ENCODE assay signal across 8 cellular contexts in the genomic region with DNA sequence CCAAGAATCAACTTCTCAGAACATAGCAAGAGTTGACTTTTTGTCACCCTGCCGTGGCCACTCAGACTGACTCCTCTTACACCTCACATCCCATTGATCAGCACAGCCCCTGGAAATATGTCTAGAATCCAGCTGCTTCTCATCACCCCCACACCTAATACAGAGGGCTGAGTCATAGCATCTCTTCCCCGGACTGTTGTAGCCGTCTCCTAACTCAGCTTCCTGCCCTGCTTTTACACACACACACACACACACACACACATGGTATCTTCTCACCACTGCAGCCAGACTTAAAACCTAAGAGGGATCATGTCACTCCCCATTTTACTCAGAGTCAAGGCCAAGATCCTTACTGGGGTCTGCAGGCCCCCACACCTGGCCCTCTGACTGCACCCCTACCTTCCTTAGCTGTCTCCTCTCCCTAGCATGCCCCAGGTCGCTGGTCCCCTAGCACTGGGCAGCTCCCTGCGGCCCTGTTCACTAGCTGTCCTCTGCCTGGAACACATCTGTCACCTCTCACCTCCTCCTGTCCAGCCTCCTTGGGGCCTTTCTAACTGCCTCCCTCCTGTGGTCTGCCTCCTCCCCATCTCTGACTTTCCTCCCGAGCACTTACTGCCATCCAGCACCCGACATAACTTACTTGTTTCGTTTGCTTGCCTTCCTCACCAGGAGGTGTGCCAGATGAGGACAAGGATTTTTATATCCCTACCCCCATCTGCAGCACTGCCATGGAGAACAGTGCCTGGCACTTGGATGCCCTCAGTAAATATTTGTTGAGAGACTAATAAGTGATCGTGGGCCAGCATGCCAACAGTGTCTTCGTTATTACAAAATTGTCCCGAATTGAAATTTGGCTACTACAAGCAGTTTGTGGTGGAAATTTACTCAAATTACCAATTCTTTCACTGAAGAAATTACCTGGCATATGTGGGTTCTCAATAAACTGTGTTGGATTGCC.
DNase-seq lines count a peak whose midpoint lies in the region; ATAC-seq and TF ChIP-seq lines count a peak whose summit lies in the region.

No MANE protein-coding gene starts in this region.

- no peak for ATAC-seq in GM19463 (IDR thresholded peaks at IDR 0.05; ENCODE audit: unreplicated experiment)
- no peak for ATAC-seq in HG02571 (IDR thresholded peaks at IDR 0.05; ENCODE audit: unreplicated experiment)

- CTCF ChIA-PET in CD4-positive, alpha-beta memory T cell (lab: Charles Lee; ENCODE audit: partially characterized antibody) = interaction anchor here (0.7 to 2.0 kb wide), 8 partner anchors 10 to 376 kb away, joined by 3 to 8 read pairs (median 3); no protein-coding TSS in a partner anchor

- peak overlapping the region; percentile 67 to 92 (median 80) for H3K27ac Mint-ChIP-seq in CD4-positive, alpha-beta memory T cell
- no peak overlapping the region for H3K27ac Mint-ChIP-seq in nephron progenitor cell

- H3K4me3 ChIP-seq in CD4-positive, alpha-beta memory T cell (ENCODE audit: low read length in 2 of 2) = no peak overlapping the region
- no peak overlapping the region for H3K4me3 ChIP-seq in adipocyte (ENCODE audit: low read length)

- peak overlapping the region; percentile 18 to 86 (median 54) for H3K4me3 Mint-ChIP-seq in CD4-positive, alpha-beta memory T cell
- no peak overlapping the region for H3K4me3 Mint-ChIP-seq in nephron progenitor cell

- peaks cover 51% of the 10 kb centered on the region for H3K4me1 ChIP-seq in CD4-positive, alpha-beta memory T cell (ENCODE audit: insufficient read depth, low read length)
- H3K4me1 ChIP-seq in adipocyte (ENCODE audit: control insufficient read depth, insufficient read depth, low read length) = peaks cover 48% of the 10 kb centered on the region

- intact Hi-C loops in CD4-positive, alpha-beta memory T cell (cut with micrococcal nuclease) = loop anchor here (2.0 kb wide), 1 partner anchor 63 kb away; the partner anchor contains the start of gene BMAL1

- H3K36me3 Mint-ChIP-seq in CD4-positive, alpha-beta memory T cell = peaks cover 10 to 21% of the 10 kb centered on the region in 2 donors
- H3K36me3 Mint-ChIP-seq in nephron progenitor cell (ENCODE audit: low read depth) = no peaks in the 10 kb centered on the region

- TF ChIP-seq CTCF in nephron progenitor cell (IDR thresholded peaks at IDR 0.05) = no peak

- no peaks in the 10 kb centered on the region for H3K27me3 Mint-ChIP-seq in CD4-positive, alpha-beta memory T cell
- peaks cover 5% of the 10 kb centered on the region for H3K27me3 Mint-ChIP-seq in nephron progenitor cell (ENCODE audit: low read depth, poor library complexity)

- no peaks in the 10 kb centered on the region for H3K9me3 ChIP-seq in CD4-positive, alpha-beta memory T cell (ENCODE audit: control insufficient read depth in 1 of 2, low read length in 2 of 2)
- no peaks in the 10 kb centered on the region for H3K9me3 ChIP-seq in adipocyte (ENCODE audit: control insufficient read depth, low read length)

- DNase-seq in CD4-positive, alpha-beta memory T cell = peak; percentile 30 to 78 (median 52)
- DNase-seq in HT-29 (ENCODE audit: low spot score) (peak; percentile 49), adipocyte (ENCODE audit: low read depth) (peak; percentile 75), kidney tubule cell (ENCODE audit: low spot score) (peak; percentile 94), nephron progenitor cell (no peak), NCI-H82 (lab: John Stamatoyannopoulos, UW) (no peak)

- H3K36me3 ChIP-seq in CD4-positive, alpha-beta memory T cell (ENCODE audit: insufficient read depth, low read length) = no peaks in the 10 kb centered on the region
- peaks cover 9% of the 10 kb centered on the region for H3K36me3 ChIP-seq in adipocyte (ENCODE audit: control insufficient read depth, insufficient read depth, low read length, severe bottlenecking)

- H3K9me3 Mint-ChIP-seq in CD4-positive, alpha-beta memory T cell = no peaks in the 10 kb centered on the region
- no peaks in the 10 kb centered on the region for H3K9me3 Mint-ChIP-seq in nephron progenitor cell

- peak overlapping the region; percentile 82 for H3K9ac ChIP-seq in adipocyte (ENCODE audit: low read length)

- POLR2A ChIA-PET in CD4-positive, alpha-beta memory T cell (lab: Charles Lee; ENCODE audit: partially characterized antibody) = interaction anchor here (0.7 to 1.0 kb wide), 2 partner anchors 63 to 131 kb away, joined by 3 read pairs; no protein-coding TSS in a partner anchor

- peaks cover 49 to 85% (median 66%) of the 10 kb centered on the region in 4 donors for H3K4me1 Mint-ChIP-seq in CD4-positive, alpha-beta memory T cell
- peaks cover 9% of the 10 kb centered on the region for H3K4me1 Mint-ChIP-seq in nephron progenitor cell

- H3K27me3 ChIP-seq in CD4-positive, alpha-beta memory T cell (ENCODE audit: insufficient read depth, low read length) = no peaks in the 10 kb centered on the region
- no peaks in the 10 kb centered on the region for H3K27me3 ChIP-seq in adipocyte (replicated peaks; ENCODE audit: control insufficient read depth, insufficient read depth, low read length)

- peak overlapping the region; percentile 25 for H3K27ac ChIP-seq in CD4-positive, alpha-beta memory T cell (ENCODE audit: low read depth, low read length)

Comparison
In these comparisons a context has a peak if more than half of its experiments do, and no peak if none do; other contexts are left out.
1. DNase-seq: peak in CD4-positive, alpha-beta memory T cell (5 of 5), HT-29 (single experiment), adipocyte (single experiment) and kidney tubule cell (single experiment); none in nephron progenitor cell (single experiment) and NCI-H82 (single experiment).